ENCODE assay signal across 16 cellular contexts in the genomic region with DNA sequence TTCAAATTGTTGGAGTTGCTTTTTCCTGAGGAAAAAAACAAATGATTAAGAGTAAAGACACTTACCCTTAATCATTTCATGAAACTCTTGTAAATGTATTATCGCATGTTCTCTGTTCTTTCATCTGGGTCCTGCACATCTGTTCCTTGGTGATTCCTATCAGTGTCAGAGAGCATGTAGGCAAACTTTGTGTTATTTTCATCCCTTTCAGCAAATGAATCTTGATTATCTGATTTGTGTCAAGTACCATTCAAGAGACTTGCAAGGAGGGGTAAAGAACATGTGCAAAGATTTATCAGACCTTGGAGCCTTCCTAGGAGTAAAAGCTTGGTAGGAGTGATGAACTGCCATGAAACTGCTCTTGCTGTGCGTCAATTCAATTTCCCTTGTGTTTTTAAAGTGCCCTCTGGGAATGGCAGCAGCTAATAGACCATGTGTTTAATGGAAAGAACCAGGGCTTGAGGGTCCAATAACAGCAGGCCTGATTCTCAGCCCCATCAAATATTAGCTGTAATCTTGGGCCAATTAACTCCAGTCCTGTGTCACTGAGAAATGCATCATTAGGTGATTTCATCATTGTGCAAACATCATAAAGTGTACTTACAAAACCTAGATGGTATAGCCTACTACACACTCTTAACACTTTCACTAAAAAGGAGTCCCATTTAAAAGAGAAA.
DNase-seq lines count a peak whose midpoint lies in the region; ATAC-seq and TF ChIP-seq lines count a peak whose summit lies in the region.
"Had no signal": no experiment of that assay in that cellular context is flagged by ENCODE, and none has a peak within 500 bp of the region (broad histone marks: within the 10 kb centered on the region; RNA-seq: fewer than 3 reads in every experiment).

No MANE protein-coding gene starts in this region.

- DNase-seq in DMS53 (lab: John Stamatoyannopoulos, UW) (peak; percentile 29), NCI-H1436 (lab: John Stamatoyannopoulos, UW) (peak; percentile 91), NCI-H748 treated with DMSO at 0.1 percent for 48 hours (lab: John Stamatoyannopoulos, UW) (peak; percentile 90), left kidney (ENCODE audit: low read depth, low spot score) (peak; percentile 42), body of pancreas (no peak)
- DNase-seq in activated naive CD4-positive, alpha-beta T cell (lab: John Stamatoyannopoulos, UW), result no peak
- DNase-seq in effector CD4-positive, alpha-beta T cell, result no peak
- DNase-seq: activated B cell treated with CpG ODN at 0.5 μM for 24 hours; activated CD8-positive, alpha-beta memory T cell treated with anti-CD3 and anti-CD28 coated beads, Interleukin-2, amount 10 ng/mL, durations not matched to agents 7 days and 5 days; adrenal gland; heart left ventricle; immature natural killer cell; Kasumi-1; posterior cingulate gyrus; Right ventricle myocardium superior had no signal

- no peak overlapping the region for H3K27ac ChIP-seq in body of pancreas
- H3K27ac ChIP-seq: adrenal gland had no signal

- intact Hi-C loops in body of pancreas (cut with DNase I), result no loop called here

- H3K4me3 ChIP-seq in body of pancreas, result no peak overlapping the region
- H3K4me3 ChIP-seq: adrenal gland, heart left ventricle had no signal

- WGBS in body of pancreas, 2 donors, result 91 to 96% methylated on average over 2 of the region's 2 CpGs

- no peaks in the 10 kb centered on the region for H3K36me3 ChIP-seq in body of pancreas (replicated peaks in 1 of 2; ENCODE audit: insufficient read depth in 1 of 2, low read depth in 2 of 2)
- H3K36me3 ChIP-seq: adrenal gland, heart left ventricle had no signal

- TF ChIP-seq CTCF in body of pancreas (IDR thresholded peaks at IDR 0.05), result no peak

- no peak for TF ChIP-seq POLR2A in body of pancreas (IDR thresholded peaks at IDR 0.05)

- H3K27me3 ChIP-seq in body of pancreas, result no peaks in the 10 kb centered on the region
- H3K27me3 ChIP-seq: adrenal gland, heart left ventricle had no signal

- no peaks in the 10 kb centered on the region for H3K4me1 ChIP-seq in body of pancreas

- ATAC-seq in body of pancreas (no peak), HG02759 (IDR thresholded peaks at IDR 0.05; ENCODE audit: unreplicated experiment) (no peak)
- ATAC-seq: activated CD8-positive, alpha-beta memory T cell treated with anti-CD3 and anti-CD28 coated beads, Interleukin-2, amount 10 ng/mL, durations not matched to agents 7 days and 5 days; heart left ventricle had no signal

- no peaks in the 10 kb centered on the region for H3K9me3 ChIP-seq in body of pancreas
- H3K9me3 ChIP-seq: adrenal gland, heart left ventricle had no signal

Comparison
In these comparisons a context has a peak if more than half of its experiments do, and no peak if none do; other contexts are left out.
1. DNase-seq: peak in DMS53 (single experiment), NCI-H1436 (single experiment), NCI-H748 treated with DMSO at 0.1 percent for 48 hours (single experiment) and left kidney (single experiment); none in body of pancreas (0 of 4), activated naive CD4-positive, alpha-beta T cell (0 of 4) and effector CD4-positive, alpha-beta T cell (single experiment).